In genomic region chr4:52246834-52247233, GRCh38 we compare ENCODE assay signal across 1 cellular context.
TF ChIP-seq lines count a peak whose summit lies in the region.

No MANE protein-coding gene starts in this region.

TF ChIP-seq in WTC11, 78 proteins besides CTCF, POLR2A, EP300 and RAD21 (continued from another document):
- no peak for TF ChIP-seq ARID4B (CRISPR knock-in tag; IDR thresholded peaks at IDR 0.05; ENCODE audit: borderline replicate concordance)
